ENCODE assay signal across 16 cellular contexts in genomic region chrX:71106427-71106826, GRCh38. TPM values are rescaled to one million over a fixed set of nuclear protein-coding genes. Genes with fewer than 3 reads are reported as not detected.
A peak's percentile ranks its signal among the peaks of the same experiment; 100 is the strongest.
DNase-seq lines count a peak whose midpoint lies in the region; ATAC-seq and TF ChIP-seq lines count a peak whose summit lies in the region.
"Had no signal": no experiment of that assay in that cellular context is flagged by ENCODE, and none has a peak within 500 bp of the region (broad histone marks: within the 10 kb centered on the region; RNA-seq: fewer than 3 reads in every experiment).

CXorf65 (minus strand) TSS chrX:71106740; CDS start chrX:71106556, 184 bp downstream.

- intact Hi-C loops in activated CD4-positive, alpha-beta T cell treated with anti-CD3 and anti-CD28 coated beads, Interleukin-2, amount 10 ng/mL, durations not matched to agents 24 days and 14 days (cut with micrococcal nuclease), result loop anchor here (10.0 kb wide), 1 partner anchor 148 kb away; the partner anchor contains the start of gene ZMYM3

- no CpG with 5 or more reads among the region's 1 CpG for WGBS in neuronal stem cell (ENCODE audit: extremely low coverage in 2 of 2, insufficient read length in 2 of 2, insufficient replicate concordance in 1 of 2), 2 donors

- H3K27ac Mint-ChIP-seq in activated CD4-positive, alpha-beta T cell treated with anti-CD3 and anti-CD28 coated beads, Interleukin-2, amount 10 ng/mL, durations not matched to agents 24 days and 14 days, result peak within 1 kb of the TSS; percentile 81
- peak within 1 kb of the TSS; percentile 72 to 98 for H3K27ac Mint-ChIP-seq in activated naive CD4-positive, alpha-beta T cell treated with anti-CD3 and anti-CD28 coated beads, Interleukin-2, amount 50 U/mL, for 72 hours

- H2BK120ac ChIP-seq in neuronal stem cell (ENCODE audit: low read depth, low read length), result no peak within 1 kb of the TSS

- no peak within 1 kb of the TSS for H4K91ac ChIP-seq in neuronal stem cell (ENCODE audit: low read depth, low read length, poor library complexity)

- no peak within 1 kb of the TSS for H3K27ac ChIP-seq in neuronal stem cell (replicated peaks; ENCODE audit: low read length)
- H3K27ac ChIP-seq: gastroesophageal sphincter, GM23248, left ventricle myocardium inferior, prostate gland, transverse colon had no signal

- H4K8ac ChIP-seq in neuronal stem cell (ENCODE audit: low read depth, low read length), result no peak within 1 kb of the TSS

- H3K14ac ChIP-seq in neuronal stem cell (ENCODE audit: low read length), result no peak within 1 kb of the TSS

- H3K18ac ChIP-seq in neuronal stem cell (ENCODE audit: low read length), result no peak within 1 kb of the TSS

- H3K9ac ChIP-seq in neuronal stem cell (ENCODE audit: low read depth, low read length, poor library complexity), result no peak within 1 kb of the TSS
- H3K9ac ChIP-seq: GM23248 had no signal

- H3K27me3 ChIP-seq in neuronal stem cell (ENCODE audit: control insufficient read depth in 3 of 3, insufficient read depth in 3 of 3, low read depth in 1 of 3, low read length in 3 of 3), result peaks cover 0 to 15% (median 0%) of the 10 kb centered on the region in 3 experiments
- H3K27me3 ChIP-seq: gastroesophageal sphincter, transverse colon had no signal

- H3K4ac ChIP-seq in neuronal stem cell (ENCODE audit: low read length), result no peak within 1 kb of the TSS

- no peak within 1 kb of the TSS for H3K23ac ChIP-seq in neuronal stem cell (ENCODE audit: low read depth, low read length, poor library complexity)

- no peaks in the 10 kb centered on the region for H3K9me3 ChIP-seq in neuronal stem cell (replicated peaks in 1 of 2; ENCODE audit: control insufficient read depth in 2 of 2, insufficient read depth in 1 of 2, low read depth in 1 of 2, low read length in 2 of 2)
- H3K9me3 ChIP-seq: gastroesophageal sphincter, left ventricle myocardium inferior, prostate gland, transverse colon had no signal

- H2BK15ac ChIP-seq in neuronal stem cell (ENCODE audit: low read length), result no peak within 1 kb of the TSS

- TF ChIP-seq CTCF in foreskin fibroblast (IDR thresholded peaks at IDR 0.05; ENCODE audit: low read depth, low read length), result no peak

- H3K4me3 ChIP-seq in neuronal stem cell (ENCODE audit: low read length in 2 of 2), result no peak within 1 kb of the TSS
- H3K4me3 ChIP-seq in foreskin fibroblast (ENCODE audit: low read depth in 1 of 2, low read length in 2 of 2), result no peak within 1 kb of the TSS
- H3K4me3 ChIP-seq: gastroesophageal sphincter, GM23248, left ventricle myocardium inferior, prostate gland, transverse colon had no signal

- no peaks in the 10 kb centered on the region for H3K9me3 Mint-ChIP-seq in activated CD4-positive, alpha-beta T cell treated with anti-CD3 and anti-CD28 coated beads, Interleukin-2, amount 10 ng/mL, durations not matched to agents 24 days and 14 days
- no peaks in the 10 kb centered on the region for H3K9me3 Mint-ChIP-seq in activated naive CD4-positive, alpha-beta T cell treated with anti-CD3 and anti-CD28 coated beads, Interleukin-2, amount 50 U/mL, for 72 hours

- H2BK12ac ChIP-seq in neuronal stem cell (ENCODE audit: low read length), result no peak within 1 kb of the TSS

- DNase-seq in activated CD4-positive, alpha-beta T cell treated with anti-CD3 and anti-CD28 coated beads, Interleukin-2, amount 10 ng/mL, durations not matched to agents 24 days and 14 days, result peak; percentile 68
- no peak for DNase-seq in activated CD4-positive, alpha-beta T cell treated with anti-CD3 and anti-CD28 coated beads, Interleukin-2, amount 50 U/mL, for 4 hours
- DNase-seq in Kasumi-1 (lab: John Stamatoyannopoulos, UW) (peak; percentile 9 to 24), neuronal stem cell (ENCODE audit: low spot score) (no peak), NCI-H526 treated with DMSO at 0.1 percent for 48 hours (lab: John Stamatoyannopoulos, UW) (no peak), foreskin fibroblast (no peak), NCI-H2107 treated with DMSO at 0.1 percent for 48 hours (lab: John Stamatoyannopoulos, UW; ENCODE audit: unreplicated experiment) (no peak)
- DNase-seq in activated naive CD4-positive, alpha-beta T cell treated with anti-CD3 and anti-CD28 coated beads, Interleukin-2, amount 50 U/mL, for 72 hours (ENCODE audit: low spot score in 2 of 2), result no peak
- DNase-seq: dermis blood vessel endothelial cell, GM23248, left ventricle myocardium inferior, NCI-H2029 treated with DMSO at 0.1 percent for 48 hours, transverse colon had no signal

- H2AFZ ChIP-seq in neuronal stem cell (ENCODE audit: low read length), result peak within 1 kb of the TSS; percentile 66
- H2AFZ ChIP-seq: GM23248 had no signal

- H3K27me3 Mint-ChIP-seq in activated CD4-positive, alpha-beta T cell treated with anti-CD3 and anti-CD28 coated beads, Interleukin-2, amount 10 ng/mL, durations not matched to agents 24 days and 14 days, result no peaks in the 10 kb centered on the region

- ATAC-seq in activated naive CD4-positive, alpha-beta T cell treated with anti-CD3 and anti-CD28 coated beads, Interleukin-2, amount 50 U/mL, for 72 hours, result peak; percentile 58 to 63
- ATAC-seq: gastroesophageal sphincter, Panc1 had no signal

- H3K79me1 ChIP-seq in neuronal stem cell (ENCODE audit: low read depth, low read length), result no peaks in the 10 kb centered on the region

- H2BK5ac ChIP-seq in neuronal stem cell (ENCODE audit: low read length), result no peak within 1 kb of the TSS

- peaks cover 74% of the 10 kb centered on the region for H3K36me3 Mint-ChIP-seq in activated CD4-positive, alpha-beta T cell treated with anti-CD3 and anti-CD28 coated beads, Interleukin-2, amount 10 ng/mL, durations not matched to agents 24 days and 14 days (ENCODE audit: low read depth)
- peaks cover 54 to 67% of the 10 kb centered on the region in 2 donors for H3K36me3 Mint-ChIP-seq in activated naive CD4-positive, alpha-beta T cell treated with anti-CD3 and anti-CD28 coated beads, Interleukin-2, amount 50 U/mL, for 72 hours

- H3K4me2 ChIP-seq in neuronal stem cell (ENCODE audit: insufficient read depth, low read length, poor library complexity, severe bottlenecking), result no peak within 1 kb of the TSS

- H3K36me3 ChIP-seq in neuronal stem cell (replicated peaks in 1 of 2; ENCODE audit: control insufficient read depth in 2 of 2, insufficient read depth in 2 of 2, low read length in 2 of 2), result no peaks in the 10 kb centered on the region
- H3K36me3 ChIP-seq: gastroesophageal sphincter, left ventricle myocardium inferior, prostate gland, transverse colon had no signal

- H3K4me1 Mint-ChIP-seq in activated CD4-positive, alpha-beta T cell treated with anti-CD3 and anti-CD28 coated beads, Interleukin-2, amount 10 ng/mL, durations not matched to agents 24 days and 14 days, result peaks cover 52% of the 10 kb centered on the region

- H3K4me1 ChIP-seq in neuronal stem cell (ENCODE audit: control insufficient read depth in 2 of 2, insufficient read depth in 1 of 2, low read depth in 1 of 2, low read length in 2 of 2), result peaks cover 14 to 16% of the 10 kb centered on the region in 2 donors
- H3K4me1 ChIP-seq: gastroesophageal sphincter, prostate gland had no signal

- H2AK5ac ChIP-seq in neuronal stem cell (ENCODE audit: low read depth, low read length), result no peak within 1 kb of the TSS

- peak within 1 kb of the TSS; percentile 100 for H3K4me3 Mint-ChIP-seq in activated CD4-positive, alpha-beta T cell treated with anti-CD3 and anti-CD28 coated beads, Interleukin-2, amount 10 ng/mL, durations not matched to agents 24 days and 14 days

RNA-seq across cellular contexts. Expression of gene CXorf65, which starts in this region (rescaled TPM):
- 17.9 and 24.9 TPM in 2 replicates for total RNA-seq in activated CD4-positive, alpha-beta T cell treated with anti-CD3 and anti-CD28 coated beads, Interleukin-2, amount 10 ng/mL, durations not matched to agents 24 days and 14 days
- 10 to 100 TPM in 1 of 2 donors, 1 to 10 TPM in 1; 7.5 to 20.7 TPM for total RNA-seq in activated naive CD4-positive, alpha-beta T cell treated with anti-CD3 and anti-CD28 coated beads, Interleukin-2, amount 50 U/mL, for 72 hours
- polyA plus RNA-seq in neuronal stem cell (2013, experiment 1 of 2), result not detected
- polyA plus RNA-seq in neuronal stem cell (2013, experiment 2 of 2), result 0.15 TPM
- total RNA-seq: dermis blood vessel endothelial cell, gastroesophageal sphincter, GM23248, left ventricle myocardium inferior, prostate gland, transverse colon had no signal
- polyA plus RNA-seq: GM23248 had no signal

Comparison
In these comparisons a context has a peak if more than half of its experiments do, and no peak if none do; other contexts are left out.
1. DNase-seq: peak in activated CD4-positive, alpha-beta T cell treated with anti-CD3 and anti-CD28 coated beads, Interleukin-2, amount 10 ng/mL, durations not matched to agents 24 days and 14 days (single experiment) and Kasumi-1 (2 of 2); none in activated CD4-positive, alpha-beta T cell treated with anti-CD3 and anti-CD28 coated beads, Interleukin-2, amount 50 U/mL, for 4 hours (0 of 2), activated naive CD4-positive, alpha-beta T cell treated with anti-CD3 and anti-CD28 coated beads, Interleukin-2, amount 50 U/mL, for 72 hours (0 of 2), neuronal stem cell (single experiment), NCI-H526 treated with DMSO at 0.1 percent for 48 hours (single experiment), foreskin fibroblast (0 of 2) and NCI-H2107 treated with DMSO at 0.1 percent for 48 hours (single experiment).